19 cellular contexts compared by ENCODE assay signal in the genomic region with DNA sequence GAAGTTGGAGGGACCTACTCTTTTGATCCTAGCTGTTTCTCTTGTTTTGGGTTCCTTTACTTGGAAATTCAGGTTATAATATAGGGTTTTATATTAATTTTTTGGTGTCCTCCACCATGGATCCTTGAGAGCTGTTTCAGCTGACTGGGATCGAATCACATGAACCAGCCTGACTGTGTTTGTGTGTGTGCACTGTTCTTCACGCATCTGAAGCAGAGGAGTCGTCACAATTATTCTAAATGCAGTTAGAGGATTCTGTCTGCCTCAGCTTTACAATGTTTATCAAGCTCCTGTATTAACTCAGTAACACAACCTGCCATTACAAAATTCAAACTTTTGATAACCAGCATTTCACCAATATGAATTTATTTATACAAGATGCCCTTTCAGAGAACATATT.
"Had no signal": no experiment of that assay in that cellular context is flagged by ENCODE, and none has a peak within 500 bp of the region (broad histone marks: within the 10 kb centered on the region; RNA-seq: fewer than 3 reads in every experiment).

No MANE protein-coding gene starts in this region.

- DNase-seq: activated CD4-positive, alpha-beta T cell treated with anti-CD3 and anti-CD28 coated beads, Interleukin-2, amount 10 ng/mL, durations not matched to agents 7 days and 5 days; activated CD8-positive, alpha-beta memory T cell treated with anti-CD3 and anti-CD28 coated beads, Interleukin-2, amount 10 ng/mL, durations not matched to agents 7 days and 5 days; activated CD8-positive, alpha-beta T cell treated with anti-CD3 and anti-CD28 coated beads for 36 hours; activated effector memory CD4-positive, alpha-beta T cell treated with anti-CD3 and anti-CD28 coated beads, Interleukin-2, amount 50 U/mL, for 16 hours; activated naive CD4-positive, alpha-beta T cell treated with anti-CD3 and anti-CD28 coated beads, Interleukin-2, amount 10 ng/mL, durations not matched to agents 7 days and 5 days; activated T-cell treated with anti-CD3 and anti-CD28 coated beads for 4 hours; cerebellar nuclear complex; heart left ventricle; kidney; lower lobe of right lung; naive thymus-derived CD4-positive, alpha-beta T cell; pancreas; small intestine; stimulated activated CD4-positive, alpha-beta T cell treated with anti-CD3 and anti-CD28 coated beads, Interleukin-2, amount 100 ng/mL, for 24 hours; stimulated activated naive CD8-positive, alpha-beta T cell treated with anti-CD3 and anti-CD28 coated beads, Interleukin-15, amount 100 ng/mL, for 72 hours had no signal

- H3K27ac ChIP-seq: coronary artery, epithelial cell of prostate, lower lobe of right lung, neutrophil, pancreas, VCaP had no signal

- H3K36me3 ChIP-seq: heart left ventricle, lower lobe of right lung, pancreas had no signal

- H3K4me3 ChIP-seq: coronary artery, heart left ventricle, lower lobe of right lung, pancreas had no signal

- H3K27me3 ChIP-seq: heart left ventricle, neutrophil had no signal

- H3K9me3 ChIP-seq: heart left ventricle, lower lobe of right lung, neutrophil, pancreas had no signal
